In genomic region chr3:112338727-112339056, GRCh38 we compare ENCODE assay signal across 29 cellular contexts. TPM values are rescaled to one million over a fixed set of nuclear protein-coding genes. Genes with fewer than 3 reads are reported as not detected.
DNase-seq lines count a peak whose midpoint lies in the region; ATAC-seq and TF ChIP-seq lines count a peak whose summit lies in the region.
"Had no signal": no experiment of that assay in that cellular context is flagged by ENCODE, and none has a peak within 500 bp of the region (broad histone marks: within the 10 kb centered on the region; RNA-seq: fewer than 3 reads in every experiment).

No MANE protein-coding gene starts in this region.

- no peak for TF ChIP-seq CTCF in CD4-positive, alpha-beta T cell (IDR thresholded peaks at IDR 0.05)
- TF ChIP-seq CTCF in esophagus squamous epithelium (IDR thresholded peaks at IDR 0.05), result no peak

- H2BK120ac ChIP-seq in mesendoderm (ENCODE audit: low read depth, low read length), result no peak overlapping the region

- no peak overlapping the region for H4K5ac ChIP-seq in mesendoderm (ENCODE audit: low read length)

- no CpG with 5 or more reads among the region's 2 CpGs for WGBS in mesendoderm (ENCODE audit: extremely low coverage, insufficient coverage, low lambda C conversion rate)
- 48 to 56% methylated on average over 2 of the region's 2 CpGs for WGBS in esophagus squamous epithelium, 2 donors

- ATAC-seq in CD4-positive, alpha-beta T cell (ENCODE audit: poor library complexity), result no peak
- ATAC-seq in T-cell (replicated peaks in 1 of 4), result no peak
- ATAC-seq: A549; effector memory CD8-positive, alpha-beta T cell; left lobe of liver had no signal

- no peak for TF ChIP-seq POLR2A in esophagus squamous epithelium (IDR thresholded peaks at IDR 0.05)

- peak overlapping the region; percentile 12 for H3K56ac ChIP-seq in mesendoderm (ENCODE audit: low read length)

- peaks cover 78% of the 10 kb centered on the region for H3K36me3 Mint-ChIP-seq in activated CD4-positive, alpha-beta T cell treated with anti-CD3 and anti-CD28 coated beads, Interleukin-2, amount 10 ng/mL, durations not matched to agents 24 days and 14 days (ENCODE audit: low read depth)
- peaks cover 5% of the 10 kb centered on the region for H3K36me3 Mint-ChIP-seq in CD4-positive, alpha-beta T cell (ENCODE audit: low read depth)
- H3K36me3 Mint-ChIP-seq in activated naive CD8-positive, alpha-beta T cell, result peaks cover 32% of the 10 kb centered on the region
- H3K36me3 Mint-ChIP-seq in T-cell, result peaks cover under 1% of the 10 kb centered on the region
- H3K36me3 Mint-ChIP-seq: CD4-positive, CD25-positive, alpha-beta regulatory T cell had no signal

- H3K18ac ChIP-seq in mesendoderm (ENCODE audit: low read length), result no peak overlapping the region

- H3K4me1 Mint-ChIP-seq in activated CD4-positive, alpha-beta T cell treated with anti-CD3 and anti-CD28 coated beads, Interleukin-2, amount 10 ng/mL, durations not matched to agents 24 days and 14 days, result peaks cover 63% of the 10 kb centered on the region
- peaks cover 59% of the 10 kb centered on the region for H3K4me1 Mint-ChIP-seq in CD4-positive, alpha-beta T cell (ENCODE audit: low read depth)
- H3K4me1 Mint-ChIP-seq in activated naive CD8-positive, alpha-beta T cell (ENCODE audit: low read depth), result peaks cover 74% of the 10 kb centered on the region
- H3K4me1 Mint-ChIP-seq in T-cell, result peaks cover 48 to 52% (median 50%) of the 10 kb centered on the region in 3 donors

- peaks cover 10% of the 10 kb centered on the region for H3K79me1 ChIP-seq in mesendoderm (ENCODE audit: low read length)

- no peak overlapping the region for H2BK15ac ChIP-seq in mesendoderm (replicated peaks; ENCODE audit: low read depth)

- H3K79me2 ChIP-seq in mesendoderm (ENCODE audit: control insufficient read depth, insufficient read depth, low read length), result peaks cover 56% of the 10 kb centered on the region

- H3K9me3 Mint-ChIP-seq in activated CD4-positive, alpha-beta T cell treated with anti-CD3 and anti-CD28 coated beads, Interleukin-2, amount 10 ng/mL, durations not matched to agents 24 days and 14 days, result no peaks in the 10 kb centered on the region
- peaks cover 1% of the 10 kb centered on the region for H3K9me3 Mint-ChIP-seq in CD4-positive, alpha-beta T cell
- H3K9me3 Mint-ChIP-seq in activated naive CD8-positive, alpha-beta T cell (ENCODE audit: low read depth), result peaks cover 5% of the 10 kb centered on the region
- peaks cover 0 to 4% (median 2%) of the 10 kb centered on the region in 3 donors for H3K9me3 Mint-ChIP-seq in T-cell
- H3K9me3 Mint-ChIP-seq: activated naive CD8-positive, alpha-beta T cell treated with anti-CD3 and anti-CD28 coated beads, Interleukin-2, amount 10 ng/mL, durations not matched to agents 7 days and 5 days; effector memory CD8-positive, alpha-beta T cell; HFFc6 had no signal

- no peak overlapping the region for H2BK5ac ChIP-seq in mesendoderm (ENCODE audit: low read length)

- H2AK5ac ChIP-seq in mesendoderm (ENCODE audit: low read length), result no peak overlapping the region

- H3K27ac ChIP-seq in CD4-positive, alpha-beta T cell (ENCODE audit: low read depth, low read length), result no peak overlapping the region
- H3K27ac ChIP-seq in mesendoderm (ENCODE audit: low read depth, low read length), result no peak overlapping the region
- peak overlapping the region in 1 of 4 donors; percentile 7 for H3K27ac ChIP-seq in esophagus squamous epithelium
- H3K27ac ChIP-seq: A549, SJCRH30, WERI-Rb-1 had no signal

- H3K9ac ChIP-seq in mesendoderm (ENCODE audit: low read length), result no peak overlapping the region

- intact Hi-C loops in activated CD4-positive, alpha-beta T cell treated with anti-CD3 and anti-CD28 coated beads, Interleukin-2, amount 10 ng/mL, durations not matched to agents 24 days and 14 days (cut with micrococcal nuclease), result loop anchor here (1.0 to 5.0 kb wide), 2 partner anchors 20 to 54 kb away; no protein-coding TSS in a partner anchor
- intact Hi-C loops in CD4-positive, alpha-beta T cell (cut with DNase I, micrococcal nuclease), result loop anchor here in 1 of 2 experiments (2.0 to 10.0 kb wide), 2 partner anchors 14 to 96 kb away; no protein-coding TSS in a partner anchor
- intact Hi-C loops in esophagus squamous epithelium (cut with DNase I), result no loop called here

- H3K4me2 ChIP-seq in mesendoderm (ENCODE audit: low read length), result no peak overlapping the region
- H3K4me2 ChIP-seq: A549 had no signal

- POLR2A ChIA-PET in CD4-positive, alpha-beta T cell (lab: Charles Lee), result interaction anchor here (1.1 kb wide), 1 partner anchor 159 kb away, joined by 3 read pairs; no protein-coding TSS in a partner anchor
- POLR2A ChIA-PET in T-cell (lab: Charles Lee), result no interaction called here

- no peak overlapping the region for H3K4ac ChIP-seq in mesendoderm (ENCODE audit: low read depth, low read length)

- no peak overlapping the region for H3K23ac ChIP-seq in mesendoderm (ENCODE audit: low read length)

- CTCF ChIA-PET in CD4-positive, alpha-beta T cell (lab: Charles Lee), result interaction anchor here (0.6 to 1.2 kb wide), 2 partner anchors 227 to 903 kb away, joined by 3 read pairs; no protein-coding TSS in a partner anchor
- CTCF ChIA-PET in T-cell (lab: Charles Lee), result interaction anchor here (0.8 to 0.9 kb wide), 2 partner anchors 12 to 164 kb away, joined by 3 read pairs; no protein-coding TSS in a partner anchor

- no peaks in the 10 kb centered on the region for H3K27me3 Mint-ChIP-seq in activated CD4-positive, alpha-beta T cell treated with anti-CD3 and anti-CD28 coated beads, Interleukin-2, amount 10 ng/mL, durations not matched to agents 24 days and 14 days
- no peaks in the 10 kb centered on the region for H3K27me3 Mint-ChIP-seq in CD4-positive, alpha-beta T cell
- no peaks in the 10 kb centered on the region for H3K27me3 Mint-ChIP-seq in activated naive CD8-positive, alpha-beta T cell
- H3K27me3 Mint-ChIP-seq in T-cell, result no peaks in the 10 kb centered on the region
- H3K27me3 Mint-ChIP-seq: activated naive CD8-positive, alpha-beta T cell treated with anti-CD3 and anti-CD28 coated beads, Interleukin-2, amount 10 ng/mL, durations not matched to agents 7 days and 5 days had no signal

- H3K36me3 ChIP-seq in mesendoderm (ENCODE audit: control insufficient read depth, insufficient read depth, low read length), result no peaks in the 10 kb centered on the region
- H3K36me3 ChIP-seq in esophagus squamous epithelium, result no peaks in the 10 kb centered on the region
- H3K36me3 ChIP-seq: SJCRH30, thoracic aorta, WERI-Rb-1 had no signal

- H3K4me3 ChIP-seq in mesendoderm (ENCODE audit: low read length) (no peak overlapping the region), esophagus squamous epithelium (no peak overlapping the region)
- H3K4me3 ChIP-seq: A549, SJCRH30, thoracic aorta had no signal

- peaks cover 11% of the 10 kb centered on the region for H3K4me1 ChIP-seq in mesendoderm (ENCODE audit: control insufficient read depth, low read depth, low read length)
- H3K4me1 ChIP-seq in esophagus squamous epithelium, result peaks cover 0 to 13% (median 0%) of the 10 kb centered on the region in 3 donors
- H3K4me1 ChIP-seq: A549, SJCRH30 had no signal

- peak overlapping the region; percentile 72 for H3K4me3 Mint-ChIP-seq in activated CD4-positive, alpha-beta T cell treated with anti-CD3 and anti-CD28 coated beads, Interleukin-2, amount 10 ng/mL, durations not matched to agents 24 days and 14 days
- H3K4me3 Mint-ChIP-seq in CD4-positive, alpha-beta T cell, result no peak overlapping the region
- peak overlapping the region; percentile 94 for H3K4me3 Mint-ChIP-seq in activated naive CD8-positive, alpha-beta T cell
- H3K4me3 Mint-ChIP-seq in T-cell, result no peak overlapping the region
- H3K4me3 Mint-ChIP-seq: activated naive CD8-positive, alpha-beta T cell treated with anti-CD3 and anti-CD28 coated beads, Interleukin-2, amount 10 ng/mL, durations not matched to agents 7 days and 5 days; effector memory CD8-positive, alpha-beta T cell; HFFc6 had no signal

- H3K27ac Mint-ChIP-seq in activated CD4-positive, alpha-beta T cell treated with anti-CD3 and anti-CD28 coated beads, Interleukin-2, amount 10 ng/mL, durations not matched to agents 24 days and 14 days, result peak overlapping the region; percentile 77
- peak overlapping the region; percentile 6 for H3K27ac Mint-ChIP-seq in CD4-positive, alpha-beta T cell
- H3K27ac Mint-ChIP-seq in activated naive CD8-positive, alpha-beta T cell, result peak overlapping the region; percentile 92
- H3K27ac Mint-ChIP-seq in T-cell, result no peak overlapping the region
- H3K27ac Mint-ChIP-seq: activated naive CD8-positive, alpha-beta T cell treated with anti-CD3 and anti-CD28 coated beads, Interleukin-2, amount 10 ng/mL, durations not matched to agents 7 days and 5 days; CD4-positive, CD25-positive, alpha-beta regulatory T cell; effector memory CD8-positive, alpha-beta T cell; HFFc6 had no signal

- no peaks in the 10 kb centered on the region for H3K27me3 ChIP-seq in CD4-positive, alpha-beta T cell (ENCODE audit: control insufficient read depth, insufficient read depth, low read length)
- H3K27me3 ChIP-seq in mesendoderm (ENCODE audit: insufficient read depth, low read length, poor library complexity) (no peaks in the 10 kb centered on the region), esophagus squamous epithelium (peaks cover 0 to 2% (median 0%) of the 10 kb centered on the region in 4 donors)
- H3K27me3 ChIP-seq: SJCRH30 had no signal

- no peaks in the 10 kb centered on the region for H3K9me3 ChIP-seq in CD4-positive, alpha-beta T cell (ENCODE audit: control insufficient read depth, low read length)
- H3K9me3 ChIP-seq in esophagus squamous epithelium, result no peaks in the 10 kb centered on the region
- H3K9me3 ChIP-seq: SJCRH30, thoracic aorta had no signal

- no peak for DNase-seq in activated CD4-positive, alpha-beta T cell treated with anti-CD3 and anti-CD28 coated beads, Interleukin-2, amount 10 ng/mL, durations not matched to agents 24 days and 14 days
- no peak for DNase-seq in activated CD4-positive, alpha-beta T cell treated with anti-CD3 and anti-CD28 coated beads for 1 hour
- DNase-seq in CD4-positive, alpha-beta T cell, result no peak
- no peak for DNase-seq in mesendoderm
- DNase-seq in esophagus squamous epithelium (lab: John Stamatoyannopoulos, UW), result no peak
- DNase-seq in central memory CD4-positive, alpha-beta T cell, result no peak
- no peak for DNase-seq in T-cell
- DNase-seq: activated naive CD8-positive, alpha-beta T cell treated with anti-CD3 and anti-CD28 coated beads, Interleukin-2, amount 10 ng/mL, durations not matched to agents 7 days and 5 days; CD4-positive, CD25-positive, alpha-beta regulatory T cell; DND-41; effector memory CD8-positive, alpha-beta T cell; GF-D8; head of caudate nucleus; HFFc6; NCI-H446; NCI-H774; RPMI8226; SJCRH30; small intestine; stimulated activated naive CD4-positive, alpha-beta T cell; SW 1271; WERI-Rb-1 had no signal

- H4K8ac ChIP-seq in mesendoderm (ENCODE audit: low read depth, low read length), result no peak overlapping the region

RNA-seq across cellular contexts. Expression of gene CD200, which starts 5.7 kb away (rescaled TPM):
- total RNA-seq in activated CD4-positive, alpha-beta T cell treated with anti-CD3 and anti-CD28 coated beads, Interleukin-2, amount 10 ng/mL, durations not matched to agents 24 days and 14 days, result 144 and 151 TPM in 2 replicates
- 1 to 10 TPM; 5.2 to 6.9 TPM for total RNA-seq in CD4-positive, alpha-beta T cell
- polyA plus RNA-seq in mesendoderm (2013, experiment 1 of 2), result 63.2 TPM
- polyA plus RNA-seq in mesendoderm (2013, experiment 2 of 2), result 64.3 TPM
- total RNA-seq in esophagus squamous epithelium (1 to 10 TPM in 3 of 4 donors, under 1 TPM in 1; 0.27 to 8.4 (median 1.4) TPM), T-cell (1 to 10 TPM; 1.3 to 4.6 (median 2.2) TPM)
- total RNA-seq: HFFc6, SJCRH30 had no signal
- polyA plus RNA-seq: A549 had no signal

RNA-seq across cellular contexts. Expression of gene SLC9C1, which starts 44.7 kb away (rescaled TPM):
- total RNA-seq in activated CD4-positive, alpha-beta T cell treated with anti-CD3 and anti-CD28 coated beads, Interleukin-2, amount 10 ng/mL, durations not matched to agents 24 days and 14 days, result not detected in 2 replicates
- not detected for total RNA-seq in CD4-positive, alpha-beta T cell
- 0.03 TPM for polyA plus RNA-seq in mesendoderm (2013, experiment 1 of 2)
- 0.04 TPM for polyA plus RNA-seq in mesendoderm (2013, experiment 2 of 2)
- total RNA-seq in esophagus squamous epithelium (not detected), T-cell (not detected)
- total RNA-seq: activated naive CD8-positive, alpha-beta T cell treated with anti-CD3 and anti-CD28 coated beads, Interleukin-2, amount 10 ng/mL, durations not matched to agents 7 days and 5 days; astrocyte; CD4-positive, CD25-positive, alpha-beta regulatory T cell; fibroblast of villous mesenchyme; HFFc6; left lobe of liver; SJCRH30; thoracic aorta had no signal
- polyA plus RNA-seq: A549; CD4-positive, CD25-positive, alpha-beta regulatory T cell; esophagus had no signal

Comparison
In these comparisons a context has a peak if more than half of its experiments do, and no peak if none do; other contexts are left out.
1. H3K27ac Mint-ChIP-seq: peak in activated CD4-positive, alpha-beta T cell treated with anti-CD3 and anti-CD28 coated beads, Interleukin-2, amount 10 ng/mL, durations not matched to agents 24 days and 14 days (single experiment), CD4-positive, alpha-beta T cell (single experiment) and activated naive CD8-positive, alpha-beta T cell (single experiment); none in T-cell (0 of 2).
2. H3K4me3 Mint-ChIP-seq: peak in activated CD4-positive, alpha-beta T cell treated with anti-CD3 and anti-CD28 coated beads, Interleukin-2, amount 10 ng/mL, durations not matched to agents 24 days and 14 days (single experiment) and activated naive CD8-positive, alpha-beta T cell (single experiment); none in CD4-positive, alpha-beta T cell (single experiment) and T-cell (0 of 3).
3. RNA of gene CD200, which starts 5.7 kb away (total RNA-seq): 144 to 151 TPM in activated CD4-positive, alpha-beta T cell treated with anti-CD3 and anti-CD28 coated beads, Interleukin-2, amount 10 ng/mL, durations not matched to agents 24 days and 14 days; 5.2 to 6.9 TPM in CD4-positive, alpha-beta T cell, 1.3 to 4.6 TPM in T-cell and 0.27 to 8.4 TPM in esophagus squamous epithelium; every median in the first group is over 10 times any median in the second.